1 cellular context compared by ENCODE assay signal in genomic region chr18:5196253-5197031, GRCh38.
TF ChIP-seq lines count a peak whose summit lies in the region.

No MANE protein-coding gene starts in this region.

TF ChIP-seq in GM23338, 12 proteins besides CTCF, POLR2A, EP300 and RAD21 (continued from another document):
- TF ChIP-seq REST (IDR thresholded peaks at IDR 0.05; ENCODE audit: unreplicated experiment) (no peak), STAT1 (IDR thresholded peaks at IDR 0.05; ENCODE audit: unreplicated experiment) (no peak), CREB1 (CRISPR knock-in tag; IDR thresholded peaks at IDR 0.05; ENCODE audit: low read depth) (no peak), EZH2 (IDR thresholded peaks at IDR 0.05; ENCODE audit: low read depth, unreplicated experiment) (peak; percentile 79)
TF ChIP-seq in GM23338: peak in this region for 1.
